ENCODE assay signal across 14 cellular contexts in the genomic region with DNA sequence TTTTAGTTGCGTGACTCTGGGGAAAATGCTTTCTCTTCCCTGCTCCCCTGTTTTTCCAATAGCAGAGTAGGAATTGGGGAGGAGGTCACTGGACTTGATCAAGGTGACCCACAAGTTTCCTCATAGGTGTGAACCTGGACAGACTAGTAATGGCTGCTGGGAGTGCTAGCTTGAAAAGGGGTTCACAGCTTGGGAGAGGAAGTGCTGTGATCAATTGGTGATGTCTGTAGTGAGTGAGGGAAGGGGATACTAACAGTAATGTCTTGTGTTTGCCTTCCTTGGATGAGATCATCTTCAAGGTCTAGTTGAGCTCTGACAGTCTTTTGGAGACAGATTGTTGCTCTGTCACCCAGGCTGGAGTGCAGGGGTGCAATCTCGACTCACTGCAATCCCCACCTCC. TPM values are rescaled to one million over a fixed set of nuclear protein-coding genes. Genes with fewer than 3 reads are reported as not detected.
A peak's percentile ranks its signal among the peaks of the same experiment; 100 is the strongest.
DNase-seq lines count a peak whose midpoint lies in the region; ATAC-seq and TF ChIP-seq lines count a peak whose summit lies in the region.
"Had no signal": no experiment of that assay in that cellular context is flagged by ENCODE, and none has a peak within 500 bp of the region (broad histone marks: within the 10 kb centered on the region; RNA-seq: fewer than 3 reads in every experiment).

No MANE protein-coding gene starts in this region.

- no peak overlapping the region for H3K27ac ChIP-seq in mammary epithelial cell (ENCODE audit: insufficient read depth, low read depth, low read length)
- peak overlapping the region; percentile 34; the same call in 1 of the 2 replicates for H3K27ac ChIP-seq in Panc1 (ENCODE audit: low read length)

- DNase-seq in MCF 10A (ENCODE audit: unreplicated experiment) (no peak), mammary epithelial cell (no peak), Panc1 (ENCODE audit: low read depth, low spot score) (no peak), chondrocyte (ENCODE audit: low spot score) (no peak), C1 segment of cervical spinal cord (lab: John Stamatoyannopoulos, UW) (no peak)
- DNase-seq in stimulated activated naive B cell treated with anti-CD40 and anti-IgM and Interleukin-4, amounts not matched to agents 10 μg/mL and 1 μg/mL and 100 μg/mL, for 72 hours, result no peak
- no peak for DNase-seq in stimulated activated CD4-positive, alpha-beta T cell treated with anti-CD3 and anti-CD28 coated beads, Interleukin-4, amount 100 ng/mL, for 4 hours
- DNase-seq: amygdala; BE2C; NCI-H1930; NCI-H82; retina; stimulated activated CD4-positive, alpha-beta T cell treated with anti-CD3 and anti-CD28 coated beads, Interleukin-4, amount 100 ng/mL, for 1 hour had no signal

- H4K20me1 ChIP-seq in mammary epithelial cell (ENCODE audit: insufficient read depth, low read length), result no peaks in the 10 kb centered on the region

- 100% methylated on average over 2 of the region's 2 CpGs for WGBS in mammary epithelial cell (ENCODE audit: low coverage, missing lambda C conversion rate)

- TF ChIP-seq CTCF in MCF 10A (IDR thresholded peaks at IDR 0.05; ENCODE audit: unreplicated experiment) (no peak), mammary epithelial cell (conservative IDR thresholded peaks at IDR 0.05 in 1 of 2, IDR thresholded peaks at IDR 0.05 in 1 of 2; ENCODE audit: extremely low read depth in 1 of 2, insufficient read depth in 1 of 2, low read depth in 1 of 2, low read length in 2 of 2) (no peak), Panc1 (IDR thresholded peaks at IDR 0.05) (no peak), chondrocyte (IDR thresholded peaks at IDR 0.05) (no peak)

- intact Hi-C loops in MCF 10A (cut with micrococcal nuclease), result no loop called here
- intact Hi-C loops in mammary epithelial cell (cut with micrococcal nuclease), result no loop called here
- intact Hi-C loops in Panc1 (cut with micrococcal nuclease; ENCODE audit: unreplicated experiment), result no loop called here

- peaks cover 52% of the 10 kb centered on the region for H3K79me2 ChIP-seq in mammary epithelial cell (ENCODE audit: insufficient read depth, low read length)

- H3K4me1 ChIP-seq in mammary epithelial cell (ENCODE audit: insufficient read depth, low read length) (peaks cover 19% of the 10 kb centered on the region), Panc1 (ENCODE audit: control insufficient read depth, insufficient read depth, low read length) (peaks cover 6% of the 10 kb centered on the region; the same call in 1 of the 2 replicates)

- H3K27me3 Mint-ChIP-seq in MCF 10A (ENCODE audit: insufficient read depth, unreplicated experiment), result no peaks in the 10 kb centered on the region
- H3K27me3 Mint-ChIP-seq in chondrocyte (ENCODE audit: low read depth), result no peaks in the 10 kb centered on the region
- H3K27me3 Mint-ChIP-seq in stimulated activated naive B cell treated with anti-CD40 and anti-IgM and Interleukin-4, amounts not matched to agents 10 μg/mL and 1 μg/mL and 100 μg/mL, for 72 hours, result no peaks in the 10 kb centered on the region

- H3K36me3 ChIP-seq in mammary epithelial cell (ENCODE audit: insufficient read depth, low read length) (peaks cover 4% of the 10 kb centered on the region), Panc1 (ENCODE audit: control insufficient read depth, insufficient read depth, low read length) (peaks cover 10% of the 10 kb centered on the region; the same call in 1 of the 2 replicates)

- in situ Hi-C loops in mammary epithelial cell (cut with MboI; ENCODE audit: low sequenced_read_pairs in 2 of 2) (no loop called here), Panc1 (cut with HindIII; ENCODE audit: low pct_unique_long_range_greater_than_20kb, low sequenced_read_pairs) (no loop called here)

- H3K27me3 ChIP-seq in mammary epithelial cell (ENCODE audit: insufficient read depth, low read length) (no peaks in the 10 kb centered on the region), Panc1 (ENCODE audit: control insufficient read depth, insufficient read depth, low read length) (no peaks in the 10 kb centered on the region)
- H3K27me3 ChIP-seq: BE2C had no signal

- H3K4me2 ChIP-seq in mammary epithelial cell (ENCODE audit: insufficient read depth, low read depth, low read length), result no peak overlapping the region

- H3K4me3 ChIP-seq in mammary epithelial cell (replicated peaks in 1 of 3; ENCODE audit: insufficient read depth in 1 of 3, low read depth in 2 of 3, low read length in 3 of 3) (no peak overlapping the region), Panc1 (ENCODE audit: low read depth in 2 of 2, low read length in 2 of 2) (no peak overlapping the region)

- dilution Hi-C loops in mammary epithelial cell (cut with HindIII; ENCODE audit: low sequenced_read_pairs), result no loop called here

- peaks cover 23% of the 10 kb centered on the region for H3K4me1 Mint-ChIP-seq in MCF 10A (ENCODE audit: insufficient read depth, unreplicated experiment)
- H3K4me1 Mint-ChIP-seq in chondrocyte (ENCODE audit: low read depth), result peaks cover 38% of the 10 kb centered on the region
- peaks cover 34 to 56% of the 10 kb centered on the region in 2 donors for H3K4me1 Mint-ChIP-seq in stimulated activated naive B cell treated with anti-CD40 and anti-IgM and Interleukin-4, amounts not matched to agents 10 μg/mL and 1 μg/mL and 100 μg/mL, for 72 hours

- H3K4me3 Mint-ChIP-seq in MCF 10A (ENCODE audit: unreplicated experiment) (peak overlapping the region; percentile 91), chondrocyte (ENCODE audit: unreplicated experiment) (peak overlapping the region; percentile 18)
- H3K4me3 Mint-ChIP-seq in stimulated activated naive B cell treated with anti-CD40 and anti-IgM and Interleukin-4, amounts not matched to agents 10 μg/mL and 1 μg/mL and 100 μg/mL, for 72 hours, result peak overlapping the region; percentile 97

- CTCF ChIA-PET in MCF 10A (lab: Yijun Ruan, JAX), result interaction anchor here (1.2 kb wide), 1 partner anchor 94 kb away, joined by 3 read pairs; no protein-coding TSS in a partner anchor
- CTCF ChIA-PET in mammary epithelial cell (lab: Charles Lee; ENCODE audit: low non-redundant PET), result no interaction called here
- CTCF ChIA-PET in Panc1 (lab: Charles Lee), result no interaction called here

- H2AFZ ChIP-seq in mammary epithelial cell (ENCODE audit: low read depth, low read length), result no peak overlapping the region

- H3K36me3 Mint-ChIP-seq in MCF 10A (ENCODE audit: insufficient read depth, unreplicated experiment) (peaks cover 22% of the 10 kb centered on the region), chondrocyte (ENCODE audit: low read depth) (no peaks in the 10 kb centered on the region)
- H3K36me3 Mint-ChIP-seq in stimulated activated naive B cell treated with anti-CD40 and anti-IgM and Interleukin-4, amounts not matched to agents 10 μg/mL and 1 μg/mL and 100 μg/mL, for 72 hours, result peaks cover 26 to 45% of the 10 kb centered on the region in 2 donors

- H3K9me3 ChIP-seq in mammary epithelial cell (replicated peaks; ENCODE audit: insufficient read depth, low read length), result no peaks in the 10 kb centered on the region
- H3K9me3 ChIP-seq in Panc1 (ENCODE audit: control insufficient read depth, insufficient read depth, low read depth, low read length), result no peaks in the 10 kb centered on the region
- H3K9me3 ChIP-seq: BE2C had no signal

- BruUV-seq in MCF 10A (replicated peaks; lab: Mats Ljungman, UMichigan), result no TSS peak
- BruUV-seq in mammary epithelial cell (replicated peaks; lab: Mats Ljungman, UMichigan), result no TSS peak
- BruUV-seq in Panc1 (replicated peaks; lab: Mats Ljungman, UMichigan), result no TSS peak

- H3K9me3 Mint-ChIP-seq in MCF 10A (ENCODE audit: unreplicated experiment), result no peaks in the 10 kb centered on the region
- no peaks in the 10 kb centered on the region for H3K9me3 Mint-ChIP-seq in chondrocyte (ENCODE audit: low read depth)
- H3K9me3 Mint-ChIP-seq in stimulated activated naive B cell treated with anti-CD40 and anti-IgM and Interleukin-4, amounts not matched to agents 10 μg/mL and 1 μg/mL and 100 μg/mL, for 72 hours, result no peaks in the 10 kb centered on the region

- POLR2A ChIA-PET in MCF 10A (lab: Yijun Ruan, JAX), result interaction anchor here (1.4 kb wide), 1 partner anchor 9 kb away, joined by 9 read pairs; the partner anchor contains the start of gene PRMT1
- POLR2A ChIA-PET in Panc1 (lab: Charles Lee), result no interaction called here

- H3K27ac Mint-ChIP-seq in MCF 10A (ENCODE audit: low read depth, unreplicated experiment), result no peak overlapping the region
- no peak overlapping the region for H3K27ac Mint-ChIP-seq in chondrocyte (ENCODE audit: unreplicated experiment)
- no peak overlapping the region for H3K27ac Mint-ChIP-seq in stimulated activated naive B cell treated with anti-CD40 and anti-IgM and Interleukin-4, amounts not matched to agents 10 μg/mL and 1 μg/mL and 100 μg/mL, for 72 hours

- no peak for ATAC-seq in Panc1
- no peak for ATAC-seq in stimulated activated naive B cell treated with anti-CD40 and anti-IgM and Interleukin-4, amounts not matched to agents 10 μg/mL and 1 μg/mL and 100 μg/mL, for 72 hours (replicated peaks)
- no peak for ATAC-seq in GM18517 (IDR thresholded peaks at IDR 0.05; ENCODE audit: unreplicated experiment)

- no peak overlapping the region for H3K9ac ChIP-seq in mammary epithelial cell (ENCODE audit: insufficient read depth, low read length)

RNA-seq across cellular contexts. Expression of gene BCL2L12, which starts 1.7 kb away (rescaled TPM):
- total RNA-seq in MCF 10A (2022) (29.4 and 36.0 TPM in 2 replicates), mammary epithelial cell (10 to 100 TPM in 1 of 2 donors, 1 to 10 TPM in 1; 4.3 to 43.1 TPM), Panc1 (2021; ENCODE audit: unreplicated experiment) (69.6 TPM), chondrocyte (18.3 to 26.6 TPM (median 21.4 TPM) in 3 replicates)
- polyA plus RNA-seq in mammary epithelial cell, result 24.8 TPM
- polyA minus RNA-seq in mammary epithelial cell, result 10.5 TPM
- polyA plus RNA-seq in Panc1 (2012; ENCODE audit: insufficient read length), result 59.0 TPM

RNA-seq across cellular contexts. Expression of gene IRF3, which starts 1.8 kb away (rescaled TPM):
- 65.6 and 82.2 TPM in 2 replicates for total RNA-seq in MCF 10A (2022)
- total RNA-seq in mammary epithelial cell, result 10 to 100 TPM; 39.7 to 94.2 TPM
- 67.8 TPM for polyA plus RNA-seq in mammary epithelial cell
- polyA minus RNA-seq in mammary epithelial cell, result 36.3 TPM
- total RNA-seq in Panc1 (2021; ENCODE audit: unreplicated experiment), result 109 TPM
- 176 TPM for polyA plus RNA-seq in Panc1 (2012; ENCODE audit: insufficient read length)
- total RNA-seq in chondrocyte, result 45.8 to 75.3 TPM (median 53.0 TPM) in 3 replicates

RNA-seq across cellular contexts. Expression of gene PRMT1, which starts 9.6 kb away (rescaled TPM):
- total RNA-seq in MCF 10A (2022), result 236 and 304 TPM in 2 replicates
- 100 to 1,000 TPM; 173 to 194 TPM for total RNA-seq in mammary epithelial cell
- polyA plus RNA-seq in mammary epithelial cell, result 383 TPM
- polyA minus RNA-seq in mammary epithelial cell, result 226 TPM
- total RNA-seq in Panc1 (2021; ENCODE audit: unreplicated experiment), result 219 TPM
- polyA plus RNA-seq in Panc1 (2012; ENCODE audit: insufficient read length), result 317 TPM
- total RNA-seq in chondrocyte, result 97.7 to 105 TPM (median 98.0 TPM) in 3 replicates

RNA-seq across cellular contexts. Expression of gene ADM5, which starts 21.9 kb away (rescaled TPM):
- 1.8 and 2.9 TPM in 2 replicates for total RNA-seq in MCF 10A (2022)
- 1 to 10 TPM in 1 of 2 donors, under 1 TPM in 1; 0.50 to 3.0 TPM for total RNA-seq in mammary epithelial cell
- 1.2 TPM for polyA plus RNA-seq in mammary epithelial cell
- polyA minus RNA-seq in mammary epithelial cell, result 0.26 TPM
- 4.7 TPM for total RNA-seq in Panc1 (2021; ENCODE audit: unreplicated experiment)
- polyA plus RNA-seq in Panc1 (2012; ENCODE audit: insufficient read length), result 2.9 TPM
- 0.49 to 1.4 TPM (median 0.52 TPM) in 3 replicates for total RNA-seq in chondrocyte

RNA-seq across cellular contexts. Expression of gene CPT1C, which starts 23.4 kb away (rescaled TPM):
- total RNA-seq in MCF 10A (2022), result not detected in 2 replicates
- total RNA-seq in mammary epithelial cell, result under 1 TPM; 0.78 to 0.83 TPM
- 0.12 TPM for polyA plus RNA-seq in mammary epithelial cell
- polyA minus RNA-seq in mammary epithelial cell, result not detected
- 0.23 TPM for total RNA-seq in Panc1 (2021; ENCODE audit: unreplicated experiment)
- polyA plus RNA-seq in Panc1 (2012; ENCODE audit: insufficient read length), result 2.0 TPM
- 26.3 to 30.7 TPM (median 27.3 TPM) in 3 replicates for total RNA-seq in chondrocyte

Comparison
In these comparisons a context has a peak if more than half of its experiments do, and no peak if none do; other contexts are left out.
1. H3K4me3 Mint-ChIP-seq: peak in every context shown above with its lines; median percentile 97 in stimulated activated naive B cell treated with anti-CD40 and anti-IgM and Interleukin-4, amounts not matched to agents 10 μg/mL and 1 μg/mL and 100 μg/mL, for 72 hours; 91 in MCF 10A; 18 in chondrocyte.